20 cellular contexts compared by ENCODE assay signal in genomic region chr6:33052627-33053026, GRCh38. TPM values are rescaled to one million over a fixed set of nuclear protein-coding genes. Genes with fewer than 3 reads are reported as not detected.
DNase-seq lines count a peak whose midpoint lies in the region; ATAC-seq and TF ChIP-seq lines count a peak whose summit lies in the region.
"Had no signal": no experiment of that assay in that cellular context is flagged by ENCODE, and none has a peak within 500 bp of the region (broad histone marks: within the 10 kb centered on the region; RNA-seq: fewer than 3 reads in every experiment).

No MANE protein-coding gene starts in this region.

- CTCF ChIA-PET in Calu3 (lab: Charles Lee) = interaction anchor here (0.6 to 1.0 kb wide), 3 partner anchors 23 to 1590 kb away, joined by 3 to 4 read pairs (median 3); no protein-coding TSS in a partner anchor

- H3K4me1 ChIP-seq in HUES64 (ENCODE audit: insufficient read depth, low read length) (peaks cover 28% of the 10 kb centered on the region), transverse colon (no peaks in the 10 kb centered on the region)
- H3K4me1 ChIP-seq: BE2C had no signal

- no peaks in the 10 kb centered on the region for H3K36me3 Mint-ChIP-seq in Calu3 (ENCODE audit: insufficient read depth, unreplicated experiment)
- H3K36me3 Mint-ChIP-seq in endothelial cell (ENCODE audit: low read depth, unreplicated experiment) = no peaks in the 10 kb centered on the region
- H3K36me3 Mint-ChIP-seq in stimulated activated memory B cell treated with anti-CD40 and anti-IgM and Interleukin-4, amounts not matched to agents 10 μg/mL and 1 μg/mL and 100 μg/mL, for 72 hours = no peaks in the 10 kb centered on the region
- H3K36me3 Mint-ChIP-seq: CD4-positive, CD25-positive, alpha-beta regulatory T cell; CD8-positive, alpha-beta memory T cell had no signal

- no peak for TF ChIP-seq EP300 in transverse colon (IDR thresholded peaks at IDR 0.05; ENCODE audit: low read depth)

- TF ChIP-seq POLR2A in transverse colon (IDR thresholded peaks at IDR 0.05) = no peak

- H3K9ac ChIP-seq in HUES64 (ENCODE audit: low read depth, low read length) = no peak overlapping the region
- H3K9ac ChIP-seq: GM23248 had no signal

- H3K27ac ChIP-seq in HUES64 (ENCODE audit: low read depth, low read length) (peak overlapping the region; percentile 22; the same call in 1 of the 2 replicates), dorsolateral prefrontal cortex (no peak overlapping the region), transverse colon (no peak overlapping the region)
- H3K27ac ChIP-seq: GM23248 had no signal

- H3K36me3 ChIP-seq in HUES64 (ENCODE audit: insufficient read depth, low read length) (no peaks in the 10 kb centered on the region), transverse colon (no peaks in the 10 kb centered on the region)
- H3K36me3 ChIP-seq: BE2C had no signal

- H3K9me3 Mint-ChIP-seq in Calu3 (ENCODE audit: low read depth, unreplicated experiment) (peaks cover 3% of the 10 kb centered on the region), endothelial cell (ENCODE audit: unreplicated experiment) (no peaks in the 10 kb centered on the region)
- H3K9me3 Mint-ChIP-seq in stimulated activated memory B cell treated with anti-CD40 and anti-IgM and Interleukin-4, amounts not matched to agents 10 μg/mL and 1 μg/mL and 100 μg/mL, for 72 hours = peaks cover 3% of the 10 kb centered on the region
- H3K9me3 Mint-ChIP-seq: CD8-positive, alpha-beta memory T cell had no signal

- TF ChIP-seq CTCF in Calu3 (IDR thresholded peaks at IDR 0.05; ENCODE audit: unreplicated experiment) (no peak), endothelial cell (IDR thresholded peaks at IDR 0.05; ENCODE audit: unreplicated experiment) (no peak), dorsolateral prefrontal cortex (IDR thresholded peaks at IDR 0.05 in 54 of 56, conservative IDR thresholded peaks at IDR 0.05 in 2 of 56; ENCODE audit: low read depth in 1 of 56, partially characterized antibody in 56 of 56) (no peak), transverse colon (IDR thresholded peaks at IDR 0.05) (no peak)

- H3K27ac Mint-ChIP-seq in Calu3 (ENCODE audit: unreplicated experiment) (peak overlapping the region; percentile 43), endothelial cell (ENCODE audit: unreplicated experiment) (peak overlapping the region; percentile 26)
- peak overlapping the region; percentile 27 for H3K27ac Mint-ChIP-seq in stimulated activated memory B cell treated with anti-CD40 and anti-IgM and Interleukin-4, amounts not matched to agents 10 μg/mL and 1 μg/mL and 100 μg/mL, for 72 hours
- H3K27ac Mint-ChIP-seq: CD8-positive, alpha-beta memory T cell; HFFc6 had no signal

- H3K9me3 ChIP-seq in HUES64 (ENCODE audit: insufficient read depth, low read depth, low read length) = no peaks in the 10 kb centered on the region
- H3K9me3 ChIP-seq in transverse colon = no peaks in the 10 kb centered on the region
- H3K9me3 ChIP-seq: BE2C had no signal

- no peak for ATAC-seq in stimulated activated memory B cell treated with anti-CD40 and anti-IgM and Interleukin-4, amounts not matched to agents 10 μg/mL and 1 μg/mL and 100 μg/mL, for 72 hours
- ATAC-seq: HCT116 had no signal

- H3K4me3 Mint-ChIP-seq in Calu3 (ENCODE audit: low read depth, unreplicated experiment) (peak overlapping the region; percentile 34), endothelial cell (ENCODE audit: unreplicated experiment) (no peak overlapping the region)
- H3K4me3 Mint-ChIP-seq in stimulated activated memory B cell treated with anti-CD40 and anti-IgM and Interleukin-4, amounts not matched to agents 10 μg/mL and 1 μg/mL and 100 μg/mL, for 72 hours = no peak overlapping the region
- H3K4me3 Mint-ChIP-seq: CD4-positive, CD25-positive, alpha-beta regulatory T cell; CD8-positive, alpha-beta memory T cell; HFFc6 had no signal

- H3K4me3 ChIP-seq in HUES64 (ENCODE audit: low read length) = no peak overlapping the region
- H3K4me3 ChIP-seq in dorsolateral prefrontal cortex = no peak overlapping the region
- no peak overlapping the region for H3K4me3 ChIP-seq in transverse colon
- H3K4me3 ChIP-seq: GM23248 had no signal

- no peak for DNase-seq in Calu3
- DNase-seq in endothelial cell (ENCODE audit: low spot score) = no peak
- no peak for DNase-seq in dorsolateral prefrontal cortex
- DNase-seq in transverse colon = no peak
- no peak for DNase-seq in activated naive CD4-positive, alpha-beta T cell (lab: John Stamatoyannopoulos, UW)
- DNase-seq: BE2C; C1 segment of cervical spinal cord; CD4-positive, CD25-positive, alpha-beta regulatory T cell; CD8-positive, alpha-beta memory T cell; COR-L47; DMS153; DMS79; GDM1; GM23248; H7; HFFc6 had no signal

- H3K27me3 Mint-ChIP-seq in Calu3 (ENCODE audit: unreplicated experiment) (peaks cover 78% of the 10 kb centered on the region), endothelial cell (ENCODE audit: unreplicated experiment) (peaks cover 2% of the 10 kb centered on the region)
- H3K27me3 Mint-ChIP-seq in stimulated activated memory B cell treated with anti-CD40 and anti-IgM and Interleukin-4, amounts not matched to agents 10 μg/mL and 1 μg/mL and 100 μg/mL, for 72 hours = no peaks in the 10 kb centered on the region

- peaks cover 26% of the 10 kb centered on the region for H3K4me1 Mint-ChIP-seq in Calu3 (ENCODE audit: low read depth, unreplicated experiment)
- H3K4me1 Mint-ChIP-seq in endothelial cell (ENCODE audit: unreplicated experiment) = no peaks in the 10 kb centered on the region
- peaks cover 28% of the 10 kb centered on the region for H3K4me1 Mint-ChIP-seq in stimulated activated memory B cell treated with anti-CD40 and anti-IgM and Interleukin-4, amounts not matched to agents 10 μg/mL and 1 μg/mL and 100 μg/mL, for 72 hours
- H3K4me1 Mint-ChIP-seq: CD4-positive, CD25-positive, alpha-beta regulatory T cell had no signal

- H3K27me3 ChIP-seq in HUES64 (ENCODE audit: insufficient read depth, low read length) (no peaks in the 10 kb centered on the region), dorsolateral prefrontal cortex (peaks cover 0 to 29% (median 3%) of the 10 kb centered on the region in 45 donors), transverse colon (peaks cover 22% of the 10 kb centered on the region)

- intact Hi-C loops in Calu3 (cut with micrococcal nuclease; ENCODE audit: unreplicated experiment) = loop anchor here (2.0 kb wide), 1 partner anchor 28 kb away; no protein-coding TSS in a partner anchor
- intact Hi-C loops in dorsolateral prefrontal cortex (cut with DNase I) = no loop called here
- intact Hi-C loops in transverse colon (cut with DNase I; ENCODE audit: low total_unique reads) = no loop called here

- no TSS peak for BruUV-seq in Calu3 (replicated peaks; lab: Mats Ljungman, UMichigan)

- in situ Hi-C loops in transverse colon (cut with MboI; ENCODE audit: low pct_ligation_motif_present in 1 of 4, low pct_unique_long_range_greater_than_20kb in 1 of 4, low sequenced_read_pairs in 3 of 4) = no loop called here

RNA-seq across cellular contexts. Expression of gene HLA-DPA1, which starts 20.8 kb away (rescaled TPM):
- total RNA-seq in Calu3 (2022) (29.2 and 46.4 TPM in 2 replicates), endothelial cell (ENCODE audit: unreplicated experiment) (8.5 TPM), dorsolateral prefrontal cortex (100 to 1,000 TPM in 2 of 120 experiments, 10 to 100 TPM in 115, 1 to 10 TPM in 3; 5.9 to 107 (median 35.2) TPM), transverse colon (10 to 100 TPM in 3 of 4 donors, 1 to 10 TPM in 1; 2.2 to 77.8 (median 28.7) TPM)
- polyA plus RNA-seq in HUES64 (2013, experiment 1 of 2) = 3.0 TPM
- polyA plus RNA-seq in HUES64 (2013, experiment 2 of 2) = 1.7 TPM

RNA-seq across cellular contexts. Expression of gene HLA-DPB1, which starts 23.2 kb away (rescaled TPM):
- total RNA-seq in Calu3 (2022) (12.0 and 18.3 TPM in 2 replicates), endothelial cell (ENCODE audit: unreplicated experiment) (14.4 TPM), dorsolateral prefrontal cortex (10 to 100 TPM; 14.1 to 88.3 (median 30.5) TPM), transverse colon (10 to 100 TPM in 3 of 4 donors, 1 to 10 TPM in 1; 10.0 to 68.0 (median 40.4) TPM)
- 7.6 TPM for polyA plus RNA-seq in HUES64 (2013, experiment 1 of 2)
- 7.6 TPM for polyA plus RNA-seq in HUES64 (2013, experiment 2 of 2)
- total RNA-seq: A172 had no signal

RNA-seq across cellular contexts. Expression of gene HLA-DOA, which starts 43.2 kb away (rescaled TPM):
- total RNA-seq in Calu3 (2022) (1.7 and 4.1 TPM in 2 replicates), endothelial cell (ENCODE audit: unreplicated experiment) (7.3 TPM), dorsolateral prefrontal cortex (1 to 10 TPM in 118 of 120 experiments, under 1 TPM in 2; 0.64 to 9.6 (median 3.2) TPM), transverse colon (1 to 10 TPM in 3 of 4 donors, under 1 TPM in 1; 0.82 to 7.9 (median 2.6) TPM)
- polyA plus RNA-seq in HUES64 (2013, experiment 1 of 2) = 8.7 TPM
- polyA plus RNA-seq in HUES64 (2013, experiment 2 of 2) = 9.1 TPM
- total RNA-seq: A172, GM23248, HFFc6 had no signal
